ENCODE assay signal across 14 cellular contexts in genomic region chr20:24617757-24618450, GRCh38.
"Had no signal": no experiment of that assay in that cellular context is flagged by ENCODE, and none has a peak within 500 bp of the region (broad histone marks: within the 10 kb centered on the region; RNA-seq: fewer than 3 reads in every experiment).

No MANE protein-coding gene starts in this region.

- H3K27me3 ChIP-seq: heart left ventricle, pancreas, right lobe of liver, tibial artery had no signal

- H3K9me3 ChIP-seq: heart left ventricle, pancreas, prostate gland, right lobe of liver, tibial artery, upper lobe of right lung had no signal

- H3K27ac Mint-ChIP-seq: dendritic cell treated with granulocyte-macrophage colony-stimulating factor and Interleukin-4, amounts not matched to agents 40 ng/mL and 50 ng/mL, for 4 days; naive thymus-derived CD8-positive, alpha-beta T cell had no signal

- H3K9me3 Mint-ChIP-seq: dendritic cell treated with granulocyte-macrophage colony-stimulating factor and Interleukin-4, amounts not matched to agents 40 ng/mL and 50 ng/mL, for 4 days; naive thymus-derived CD8-positive, alpha-beta T cell had no signal

- H3K36me3 Mint-ChIP-seq: naive thymus-derived CD8-positive, alpha-beta T cell had no signal

- H3K4me3 Mint-ChIP-seq: dendritic cell treated with granulocyte-macrophage colony-stimulating factor and Interleukin-4, amounts not matched to agents 40 ng/mL and 50 ng/mL, for 4 days; naive thymus-derived CD8-positive, alpha-beta T cell had no signal

- H3K4me1 ChIP-seq: pancreas, prostate gland, right lobe of liver, upper lobe of right lung had no signal

- H3K4me3 ChIP-seq: cardiac muscle cell, heart left ventricle, pancreas, prostate gland, right lobe of liver, skin epidermis, tibial artery, upper lobe of right lung had no signal

- H3K36me3 ChIP-seq: cardiac muscle cell, heart left ventricle, pancreas, prostate gland, right lobe of liver, tibial artery, upper lobe of right lung had no signal

- DNase-seq: heart left ventricle; hippocampal formation; mammary epithelial cell; naive thymus-derived CD8-positive, alpha-beta T cell; pancreas; right lobe of liver; stimulated activated CD4-positive, alpha-beta T cell treated with anti-CD3 and anti-CD28 coated beads, Interleukin-12 subunit alpha, Interleukin-12 subunit beta, amount 100 ng/mL, for 4 hours; stimulated activated naive CD4-positive, alpha-beta T cell treated with Interleukin-2 at 50 U/mL for 16 hours; tibial artery; upper lobe of right lung had no signal

- ATAC-seq: naive thymus-derived CD8-positive, alpha-beta T cell; pancreas; upper lobe of right lung had no signal

- H3K27ac ChIP-seq: cardiac muscle cell, heart left ventricle, pancreas, prostate gland, right lobe of liver, skin epidermis, tibial artery, upper lobe of right lung had no signal
